ENCODE assay signal across 14 cellular contexts in genomic region chr20:12729326-12729725, GRCh38.
DNase-seq lines count a peak whose midpoint lies in the region; ATAC-seq and TF ChIP-seq lines count a peak whose summit lies in the region.
"Had no signal": no experiment of that assay in that cellular context is flagged by ENCODE, and none has a peak within 500 bp of the region (broad histone marks: within the 10 kb centered on the region; RNA-seq: fewer than 3 reads in every experiment).

No MANE protein-coding gene starts in this region.

- H2AFZ ChIP-seq in mammary epithelial cell (ENCODE audit: low read depth, low read length) = no peak overlapping the region
- H2AFZ ChIP-seq in hepatocyte = no peak overlapping the region

- no peak overlapping the region for H3K27ac ChIP-seq in mammary epithelial cell (ENCODE audit: insufficient read depth, low read depth, low read length)
- H3K27ac ChIP-seq in breast epithelium = no peak overlapping the region
- no peak overlapping the region for H3K27ac ChIP-seq in RWPE2 (ENCODE audit: poor library complexity, severe bottlenecking)
- peak overlapping the region; percentile 15 for H3K27ac ChIP-seq in hepatocyte
- H3K27ac ChIP-seq: BLaER1, KMS-11 had no signal

- CTCF ChIA-PET in mammary epithelial cell (lab: Charles Lee; ENCODE audit: low non-redundant PET) = no interaction called here

- ATAC-seq in RWPE2 (ENCODE audit: low read depth) (peak; percentile 70), esophagus mucosa (no peak)

- no peak for TF ChIP-seq POLR2A in breast epithelium (IDR thresholded peaks at IDR 0.05)

- no peak overlapping the region for H3K4me3 Mint-ChIP-seq in activated T-helper 2 cell treated with anti-CD3 and anti-CD28 coated beads, Interferon-gamma antibody, Interleukin-2, Interleukin-4, amounts not matched to agents 10 μg/mL and 5 μg/mL and 100 μg/mL, durations not matched to agents 14 hours and 24 hours and 36 hours (ENCODE audit: low read depth)
- H3K4me3 Mint-ChIP-seq: CD8-positive, alpha-beta memory T cell; H9 had no signal

- in situ Hi-C loops in mammary epithelial cell (cut with MboI; ENCODE audit: low sequenced_read_pairs in 2 of 2) = no loop called here

- H3K9me3 Mint-ChIP-seq in activated T-helper 2 cell treated with anti-CD3 and anti-CD28 coated beads, Interferon-gamma antibody, Interleukin-2, Interleukin-4, amounts not matched to agents 10 μg/mL and 5 μg/mL and 100 μg/mL, durations not matched to agents 14 hours and 24 hours and 36 hours = peaks cover 6% of the 10 kb centered on the region
- H3K9me3 Mint-ChIP-seq: H9 had no signal

- no peaks in the 10 kb centered on the region for H3K27me3 Mint-ChIP-seq in activated T-helper 2 cell treated with anti-CD3 and anti-CD28 coated beads, Interferon-gamma antibody, Interleukin-2, Interleukin-4, amounts not matched to agents 10 μg/mL and 5 μg/mL and 100 μg/mL, durations not matched to agents 14 hours and 24 hours and 36 hours (ENCODE audit: low read depth)
- H3K27me3 Mint-ChIP-seq: CD8-positive, alpha-beta memory T cell had no signal

- H3K36me3 Mint-ChIP-seq in activated T-helper 2 cell treated with anti-CD3 and anti-CD28 coated beads, Interferon-gamma antibody, Interleukin-2, Interleukin-4, amounts not matched to agents 10 μg/mL and 5 μg/mL and 100 μg/mL, durations not matched to agents 14 hours and 24 hours and 36 hours (ENCODE audit: low read depth) = no peaks in the 10 kb centered on the region
- H3K36me3 Mint-ChIP-seq: CD8-positive, alpha-beta memory T cell had no signal

- dilution Hi-C loops in mammary epithelial cell (cut with HindIII; ENCODE audit: low sequenced_read_pairs) = no loop called here

- H3K4me1 ChIP-seq in mammary epithelial cell (ENCODE audit: insufficient read depth, low read length) = peaks cover 11% of the 10 kb centered on the region
- H3K4me1 ChIP-seq in breast epithelium = no peaks in the 10 kb centered on the region
- H3K4me1 ChIP-seq in RWPE2 (ENCODE audit: insufficient read depth, poor library complexity, severe bottlenecking) = no peaks in the 10 kb centered on the region
- no peaks in the 10 kb centered on the region for H3K4me1 ChIP-seq in hepatocyte (ENCODE audit: insufficient read depth)
- H3K4me1 ChIP-seq: BLaER1 had no signal

- no peaks in the 10 kb centered on the region for H4K20me1 ChIP-seq in mammary epithelial cell (ENCODE audit: insufficient read depth, low read length)
- H4K20me1 ChIP-seq in hepatocyte (ENCODE audit: insufficient read depth, poor library complexity, severe bottlenecking) = no peaks in the 10 kb centered on the region
- H4K20me1 ChIP-seq: BLaER1 had no signal

- H3K9ac ChIP-seq in mammary epithelial cell (ENCODE audit: insufficient read depth, low read length) = no peak overlapping the region
- H3K9ac ChIP-seq: BLaER1, KMS-11 had no signal

- DNase-seq in mammary epithelial cell (peak; percentile 75), breast epithelium (ENCODE audit: low spot score in 2 of 2) (no peak), RWPE2 (ENCODE audit: low spot score) (no peak), hepatocyte (ENCODE audit: low spot score) (no peak), anterior cingulate cortex (lab: John Stamatoyannopoulos, UW) (no peak)
- no peak for DNase-seq in activated T-helper 2 cell treated with anti-CD3 and anti-CD28 coated beads, Interferon-gamma antibody, Interleukin-2, Interleukin-4, amounts not matched to agents 10 μg/mL and 5 μg/mL and 100 μg/mL, durations not matched to agents 14 hours and 24 hours and 36 hours (ENCODE audit: low spot score)
- DNase-seq: 8988T; AML-193; CD8-positive, alpha-beta memory T cell; DMS153; H9 had no signal

- H3K79me2 ChIP-seq in mammary epithelial cell (ENCODE audit: insufficient read depth, low read length) (no peaks in the 10 kb centered on the region), hepatocyte (no peaks in the 10 kb centered on the region)

- H3K27me3 ChIP-seq in mammary epithelial cell (ENCODE audit: insufficient read depth, low read length) = peaks cover 2% of the 10 kb centered on the region
- H3K27me3 ChIP-seq in breast epithelium = no peaks in the 10 kb centered on the region
- peaks cover 8% of the 10 kb centered on the region for H3K27me3 ChIP-seq in RWPE2 (ENCODE audit: insufficient read depth, poor library complexity, severe bottlenecking)
- H3K27me3 ChIP-seq in hepatocyte = no peaks in the 10 kb centered on the region
- H3K27me3 ChIP-seq: BLaER1 had no signal

- BruUV-seq in mammary epithelial cell (replicated peaks; lab: Mats Ljungman, UMichigan) = no TSS peak

- intact Hi-C loops in mammary epithelial cell (cut with micrococcal nuclease) (no loop called here), breast epithelium (cut with DNase I; ENCODE audit: low total_unique reads) (no loop called here)
- intact Hi-C loops in activated T-helper 2 cell treated with anti-CD3 and anti-CD28 coated beads, Interferon-gamma antibody, Interleukin-2, Interleukin-4, amounts not matched to agents 10 μg/mL and 5 μg/mL and 100 μg/mL, durations not matched to agents 14 hours and 24 hours and 36 hours (cut with micrococcal nuclease) = no loop called here

- H3K4me1 Mint-ChIP-seq in activated T-helper 2 cell treated with anti-CD3 and anti-CD28 coated beads, Interferon-gamma antibody, Interleukin-2, Interleukin-4, amounts not matched to agents 10 μg/mL and 5 μg/mL and 100 μg/mL, durations not matched to agents 14 hours and 24 hours and 36 hours (ENCODE audit: low read depth) = no peaks in the 10 kb centered on the region
- H3K4me1 Mint-ChIP-seq: CD8-positive, alpha-beta memory T cell had no signal

- no peak overlapping the region for H3K4me3 ChIP-seq in mammary epithelial cell (replicated peaks in 1 of 3; ENCODE audit: insufficient read depth in 1 of 3, low read depth in 2 of 3, low read length in 3 of 3)
- no peak overlapping the region for H3K4me3 ChIP-seq in breast epithelium
- H3K4me3 ChIP-seq in RWPE2 (ENCODE audit: severe bottlenecking) = no peak overlapping the region
- no peak overlapping the region for H3K4me3 ChIP-seq in hepatocyte
- H3K4me3 ChIP-seq: BLaER1 had no signal

- no peak overlapping the region for H3K27ac Mint-ChIP-seq in activated T-helper 2 cell treated with anti-CD3 and anti-CD28 coated beads, Interferon-gamma antibody, Interleukin-2, Interleukin-4, amounts not matched to agents 10 μg/mL and 5 μg/mL and 100 μg/mL, durations not matched to agents 14 hours and 24 hours and 36 hours
- H3K27ac Mint-ChIP-seq: CD8-positive, alpha-beta memory T cell had no signal

- H3K36me3 ChIP-seq in mammary epithelial cell (ENCODE audit: insufficient read depth, low read length) = no peaks in the 10 kb centered on the region
- H3K36me3 ChIP-seq in breast epithelium = no peaks in the 10 kb centered on the region
- H3K36me3 ChIP-seq in RWPE2 (ENCODE audit: low read depth) = no peaks in the 10 kb centered on the region
- no peaks in the 10 kb centered on the region for H3K36me3 ChIP-seq in hepatocyte (replicated peaks; ENCODE audit: insufficient read depth, low read depth)
- H3K36me3 ChIP-seq: BLaER1 had no signal

- H3K4me2 ChIP-seq in mammary epithelial cell (ENCODE audit: insufficient read depth, low read depth, low read length) (no peak overlapping the region), hepatocyte (no peak overlapping the region)
- H3K4me2 ChIP-seq: BLaER1, KMS-11 had no signal

- H3K9me2 ChIP-seq in hepatocyte (replicated peaks; ENCODE audit: insufficient read depth) = no peaks in the 10 kb centered on the region

- TF ChIP-seq CTCF in mammary epithelial cell (conservative IDR thresholded peaks at IDR 0.05 in 1 of 2, IDR thresholded peaks at IDR 0.05 in 1 of 2; ENCODE audit: extremely low read depth in 1 of 2, insufficient read depth in 1 of 2, low read depth in 1 of 2, low read length in 2 of 2) = no peak
- no peak for TF ChIP-seq CTCF in breast epithelium (IDR thresholded peaks at IDR 0.05)
- TF ChIP-seq CTCF in RWPE2 (IDR thresholded peaks at IDR 0.05; ENCODE audit: poor library complexity, severe bottlenecking) = no peak
- no peak for TF ChIP-seq CTCF in hepatocyte (IDR thresholded peaks at IDR 0.05; ENCODE audit: poor library complexity)

- H3K9me3 ChIP-seq in mammary epithelial cell (replicated peaks; ENCODE audit: insufficient read depth, low read length) = no peaks in the 10 kb centered on the region
- H3K9me3 ChIP-seq in breast epithelium = no peaks in the 10 kb centered on the region
- no peaks in the 10 kb centered on the region for H3K9me3 ChIP-seq in RWPE2 (ENCODE audit: severe bottlenecking)
- H3K9me3 ChIP-seq in hepatocyte (ENCODE audit: low read depth) = no peaks in the 10 kb centered on the region
- H3K9me3 ChIP-seq: BLaER1 had no signal
